Comparison of ENCODE assay signal across 13 cellular contexts in the genomic region with DNA sequence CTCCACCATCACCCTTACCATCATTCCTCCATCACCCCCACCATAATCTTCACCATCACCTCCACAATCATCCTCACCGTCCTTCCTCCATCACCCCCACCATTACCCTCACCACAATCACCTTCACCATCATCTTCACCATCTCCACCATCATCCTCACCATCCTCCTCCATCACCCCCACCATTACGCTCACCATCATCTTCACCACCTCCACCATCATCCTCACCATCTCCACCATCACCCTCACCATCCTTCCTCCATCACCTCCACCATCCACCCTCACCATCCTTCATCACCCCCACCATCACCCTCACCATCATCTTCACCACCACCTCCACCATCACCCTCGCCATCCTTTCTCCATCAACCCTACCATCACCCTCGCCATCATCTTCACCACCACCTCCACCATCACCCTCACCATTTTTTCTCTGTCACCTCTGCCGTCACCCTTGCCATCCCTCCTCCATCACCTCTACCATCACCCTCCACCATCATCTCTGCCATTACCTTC. TPM values are rescaled to one million over a fixed set of nuclear protein-coding genes. Genes with fewer than 3 reads are reported as not detected.
A peak's percentile ranks its signal among the peaks of the same experiment; 100 is the strongest.
DNase-seq lines count a peak whose midpoint lies in the region; ATAC-seq lines count a peak whose summit lies in the region.
"Had no signal": no experiment of that assay in that cellular context is flagged by ENCODE, and none has a peak within 500 bp of the region (broad histone marks: within the 10 kb centered on the region; RNA-seq: fewer than 3 reads in every experiment).

No MANE protein-coding gene starts in this region.

- no peaks in the 10 kb centered on the region for H3K9me3 ChIP-seq in thymus (ENCODE audit: control insufficient read depth)

- CTCF ChIA-PET in T-cell (lab: Charles Lee), result interaction anchor here in 1 of 2 donors (0.7 kb wide), 1 partner anchor 28 kb away, joined by 10 read pairs; no protein-coding TSS in a partner anchor

- H3K4me3 ChIP-seq in thymus (ENCODE audit: low read length), result no peak overlapping the region

- H3K36me3 Mint-ChIP-seq in T-cell, result peaks cover 20% of the 10 kb centered on the region

- peaks cover 4 to 15% (median 12%) of the 10 kb centered on the region in 3 donors for H3K9me3 Mint-ChIP-seq in T-cell

- 85% methylated on average over 5 of the region's 5 CpGs for WGBS in thymus

- peaks cover 3% of the 10 kb centered on the region for H3K36me3 ChIP-seq in thymus (ENCODE audit: control insufficient read depth, insufficient read depth)

- no peaks in the 10 kb centered on the region for H3K27me3 Mint-ChIP-seq in T-cell

- peak overlapping the region; percentile 94 to 95 for H3K27ac Mint-ChIP-seq in T-cell

- POLR2A ChIA-PET in T-cell (lab: Charles Lee), result no interaction called here

- H3K27ac ChIP-seq in thymus (ENCODE audit: low read depth), result peak overlapping the region; percentile 90
- H3K27ac ChIP-seq: VCaP had no signal

- peaks cover 96 to 98% (median 98%) of the 10 kb centered on the region in 3 donors for H3K4me1 Mint-ChIP-seq in T-cell

- H3K4me1 ChIP-seq in thymus (ENCODE audit: control insufficient read depth, insufficient read depth, low read length), result peaks cover 86% of the 10 kb centered on the region

- peak overlapping the region; percentile 42 to 77 (median 58) for H3K4me3 Mint-ChIP-seq in T-cell

- DNase-seq in activated effector memory CD4-positive, alpha-beta T cell treated with anti-CD3 and anti-CD28 coated beads, Interleukin-2, amount 50 U/mL, for 16 hours, result peak; percentile 22
- no peak for DNase-seq in activated effector memory CD4-positive, alpha-beta T cell treated with Interleukin-2 at 50 U/mL for 16 hours
- DNase-seq in T-cell, result no peak
- no peak for DNase-seq in dermis blood vessel endothelial cell
- DNase-seq: Karpas-422, left colon, NCI-H524, PC-3 had no signal

- ATAC-seq in T-cell (replicated peaks in 1 of 4) (no peak), esophagus mucosa (peak; percentile 19), GM21360 (IDR thresholded peaks at IDR 0.05; ENCODE audit: unreplicated experiment) (no peak), HG02884 (IDR thresholded peaks at IDR 0.05; ENCODE audit: unreplicated experiment) (no peak)
- ATAC-seq: left colon, PC-3 had no signal

- no peaks in the 10 kb centered on the region for H3K27me3 ChIP-seq in thymus (ENCODE audit: control insufficient read depth, insufficient read depth)

RNA-seq across cellular contexts. Expression of a gene that starts 33.1 kb away (rescaled TPM):
- total RNA-seq in T-cell, result 10 to 100 TPM; 23.8 to 31.2 (median 27.5) TPM
- 43.4 TPM for total RNA-seq in esophagus mucosa
- polyA plus RNA-seq in thymus, result 106 TPM
- 15.1 and 19.0 TPM in 2 replicates for total RNA-seq in dermis blood vessel endothelial cell
